ENCODE assay signal across 10 cellular contexts in genomic region chr2:43041661-43042360, GRCh38.
DNase-seq lines count a peak whose midpoint lies in the region; ATAC-seq and TF ChIP-seq lines count a peak whose summit lies in the region.
"Had no signal": no experiment of that assay in that cellular context is flagged by ENCODE, and none has a peak within 500 bp of the region (broad histone marks: within the 10 kb centered on the region; RNA-seq: fewer than 3 reads in every experiment).

No MANE protein-coding gene starts in this region.

- WGBS in ectodermal cell, 2 experiments: 35 to 42% methylated on average over 8 of the region's 8 CpGs

- no peaks in the 10 kb centered on the region for H3K36me3 ChIP-seq in ectodermal cell (ENCODE audit: control insufficient read depth, insufficient read depth, low read length)
- no peaks in the 10 kb centered on the region for H3K36me3 ChIP-seq in effector memory CD4-positive, alpha-beta T cell (ENCODE audit: control insufficient read depth, insufficient read depth, low read length)

- no peak overlapping the region for H3K4me3 ChIP-seq in ectodermal cell (ENCODE audit: insufficient read depth, low read depth, low read length)
- H3K4me3 ChIP-seq in effector memory CD4-positive, alpha-beta T cell (ENCODE audit: insufficient read depth, low read depth, low read length, poor library complexity, severe bottlenecking): no peak overlapping the region

- ATAC-seq in HG03159 (IDR thresholded peaks at IDR 0.05; ENCODE audit: unreplicated experiment) (no peak), GM21423 (IDR thresholded peaks at IDR 0.05; ENCODE audit: unreplicated experiment) (no peak), GM18907 (IDR thresholded peaks at IDR 0.05; ENCODE audit: unreplicated experiment) (no peak)

- CTCF ChIA-PET in Calu3 (lab: Charles Lee): interaction anchor here (0.7 to 1.3 kb wide), 3 partner anchors 10 to 185 kb away, joined by 3 to 5 read pairs (median 3); partner anchors contain the start of gene ZFP36L2

- intact Hi-C loops in Calu3 (cut with micrococcal nuclease; ENCODE audit: unreplicated experiment): no loop called here

- H3K4me1 ChIP-seq in ectodermal cell (ENCODE audit: control insufficient read depth, insufficient read depth, low read length): peaks cover 41% of the 10 kb centered on the region
- no peaks in the 10 kb centered on the region for H3K4me1 ChIP-seq in effector memory CD4-positive, alpha-beta T cell (ENCODE audit: control insufficient read depth, insufficient read depth, low read length, poor library complexity, severe bottlenecking)

- H3K27me3 Mint-ChIP-seq in Calu3 (ENCODE audit: unreplicated experiment): no peaks in the 10 kb centered on the region
- H3K27me3 Mint-ChIP-seq: activated naive CD4-positive, alpha-beta T cell treated with anti-CD3 and anti-CD28 coated beads, Interleukin-2, amount 50 U/mL, for 24 hours had no signal

- peak overlapping the region; percentile 36 for H3K27ac ChIP-seq in ectodermal cell (ENCODE audit: insufficient read depth, low read depth, low read length, poor library complexity, severe bottlenecking)
- H3K27ac ChIP-seq in effector memory CD4-positive, alpha-beta T cell (ENCODE audit: insufficient read depth, low read length, poor library complexity, severe bottlenecking): no peak overlapping the region

- no peak overlapping the region for H3K27ac Mint-ChIP-seq in Calu3 (ENCODE audit: unreplicated experiment)
- H3K27ac Mint-ChIP-seq: activated naive CD4-positive, alpha-beta T cell treated with anti-CD3 and anti-CD28 coated beads, Interleukin-2, amount 50 U/mL, for 24 hours had no signal

- H3K4me1 Mint-ChIP-seq in Calu3 (ENCODE audit: low read depth, unreplicated experiment): peaks cover 15% of the 10 kb centered on the region

- no peak overlapping the region for H3K4me3 Mint-ChIP-seq in Calu3 (ENCODE audit: low read depth, unreplicated experiment)
- H3K4me3 Mint-ChIP-seq: activated naive CD4-positive, alpha-beta T cell treated with anti-CD3 and anti-CD28 coated beads, Interleukin-2, amount 50 U/mL, for 24 hours had no signal

- H3K36me3 Mint-ChIP-seq in Calu3 (ENCODE audit: insufficient read depth, unreplicated experiment): no peaks in the 10 kb centered on the region
- H3K36me3 Mint-ChIP-seq: activated naive CD4-positive, alpha-beta T cell treated with anti-CD3 and anti-CD28 coated beads, Interleukin-2, amount 50 U/mL, for 24 hours had no signal

- DNase-seq in Calu3 (peak; percentile 49), NCI-H446 treated with DMSO at 0.1 percent for 48 hours (lab: John Stamatoyannopoulos, UW) (peak; percentile 11), non-pigmented ciliary epithelial cell (ENCODE audit: low read depth) (peak; percentile 79)
- no peak for DNase-seq in effector memory CD4-positive, alpha-beta T cell
- DNase-seq: NCI-H2081 had no signal

- no peak for TF ChIP-seq CTCF in Calu3 (IDR thresholded peaks at IDR 0.05; ENCODE audit: unreplicated experiment)

- H3K27me3 ChIP-seq in ectodermal cell (ENCODE audit: control insufficient read depth, insufficient read depth, low read length, poor library complexity, severe bottlenecking): no peaks in the 10 kb centered on the region
- no peaks in the 10 kb centered on the region for H3K27me3 ChIP-seq in effector memory CD4-positive, alpha-beta T cell (replicated peaks; ENCODE audit: control insufficient read depth, insufficient read depth, low read length, poor library complexity, severe bottlenecking)

- BruUV-seq in Calu3 (replicated peaks; lab: Mats Ljungman, UMichigan): no TSS peak

- H3K9me3 Mint-ChIP-seq in Calu3 (ENCODE audit: low read depth, unreplicated experiment): no peaks in the 10 kb centered on the region
- H3K9me3 Mint-ChIP-seq: activated naive CD4-positive, alpha-beta T cell treated with anti-CD3 and anti-CD28 coated beads, Interleukin-2, amount 50 U/mL, for 24 hours had no signal

- H3K9me3 ChIP-seq in ectodermal cell (ENCODE audit: control insufficient read depth, low read length): no peaks in the 10 kb centered on the region
- H3K9me3 ChIP-seq in effector memory CD4-positive, alpha-beta T cell (ENCODE audit: control insufficient read depth, low read length): no peaks in the 10 kb centered on the region

Comparison
In these comparisons a context has a peak if more than half of its experiments do, and no peak if none do; other contexts are left out.
1. DNase-seq: peak in Calu3 (single experiment), NCI-H446 treated with DMSO at 0.1 percent for 48 hours (single experiment) and non-pigmented ciliary epithelial cell (single experiment); none in effector memory CD4-positive, alpha-beta T cell (0 of 3).